In genomic region chr9:94941211-94941875, GRCh38 we compare ENCODE assay signal across 1 cellular context.
TF ChIP-seq lines count a peak whose summit lies in the region.

No MANE protein-coding gene starts in this region.

TF ChIP-seq in HepG2, 621 proteins besides CTCF, POLR2A, EP300 and RAD21 (continued from another document and continues in another):
- TF ChIP-seq TFDP2 (CRISPR knock-in tag; IDR thresholded peaks at IDR 0.05) (no peak), CSRNP2 (CRISPR knock-in tag; conservative IDR thresholded peaks at IDR 0.05; ENCODE audit: low read depth) (no peak), PAX8 (CRISPR knock-in tag; IDR thresholded peaks at IDR 0.05; ENCODE audit: borderline replicate concordance) (no peak), ZNF318 (CRISPR knock-in tag; IDR thresholded peaks at IDR 0.05) (no peak), ZBTB20 (CRISPR knock-in tag; IDR thresholded peaks at IDR 0.05; ENCODE audit: borderline replicate concordance, low read depth) (peak; percentile 85; the same call in 1 of the 2 replicates), E2F5 (CRISPR knock-in tag; conservative IDR thresholded peaks at IDR 0.05) (no peak), KLF15 (CRISPR knock-in tag; IDR thresholded peaks at IDR 0.05; ENCODE audit: borderline replicate concordance) (no peak), ZNF780A (CRISPR knock-in tag; IDR thresholded peaks at IDR 0.05) (no peak), KDM2A (CRISPR knock-in tag; IDR thresholded peaks at IDR 0.05; ENCODE audit: borderline replicate concordance, low read depth) (no peak), SIX4 (CRISPR knock-in tag; IDR thresholded peaks at IDR 0.05) (no peak), ZNF609 (CRISPR knock-in tag; IDR thresholded peaks at IDR 0.05; ENCODE audit: borderline replicate concordance) (peak; percentile 73; the same call in 1 of the 2 replicates), LRRFIP1 (CRISPR knock-in tag; conservative IDR thresholded peaks at IDR 0.05) (no peak), ZNF777 (CRISPR knock-in tag; IDR thresholded peaks at IDR 0.05) (no peak), ZFY (CRISPR knock-in tag; IDR thresholded peaks at IDR 0.05) (no peak), ZNF766 (CRISPR knock-in tag; IDR thresholded peaks at IDR 0.05; ENCODE audit: borderline replicate concordance) (0 out of 2 replicates have a peak, but pooled peaks have one; percentile 25), ZNF281 (CRISPR knock-in tag; IDR thresholded peaks at IDR 0.05; ENCODE audit: borderline replicate concordance) (0 out of 2 replicates have a peak, but pooled peaks have one; percentile 15), HNRNPH1 (optimal IDR thresholded peaks at IDR 0.05; ENCODE audit: low read depth, low read length) (no peak), FOXK2 (IDR thresholded peaks at IDR 0.05) (no peak), ZXDC (CRISPR knock-in tag; IDR thresholded peaks at IDR 0.05) (no peak), ATM (IDR thresholded peaks at IDR 0.05; ENCODE audit: borderline replicate concordance) (no peak), JDP2 (CRISPR knock-in tag; IDR thresholded peaks at IDR 0.05; ENCODE audit: borderline replicate concordance) (no peak), NFRKB (IDR thresholded peaks at IDR 0.05) (no peak), ZNF607 (CRISPR knock-in tag; IDR thresholded peaks at IDR 0.05; ENCODE audit: borderline replicate concordance) (no peak), ZNF790 (CRISPR knock-in tag; IDR thresholded peaks at IDR 0.05; ENCODE audit: borderline replicate concordance) (0 out of 2 replicates have a peak, but pooled peaks have one; percentile 41)
